11 cellular contexts compared by ENCODE assay signal in the genomic region with DNA sequence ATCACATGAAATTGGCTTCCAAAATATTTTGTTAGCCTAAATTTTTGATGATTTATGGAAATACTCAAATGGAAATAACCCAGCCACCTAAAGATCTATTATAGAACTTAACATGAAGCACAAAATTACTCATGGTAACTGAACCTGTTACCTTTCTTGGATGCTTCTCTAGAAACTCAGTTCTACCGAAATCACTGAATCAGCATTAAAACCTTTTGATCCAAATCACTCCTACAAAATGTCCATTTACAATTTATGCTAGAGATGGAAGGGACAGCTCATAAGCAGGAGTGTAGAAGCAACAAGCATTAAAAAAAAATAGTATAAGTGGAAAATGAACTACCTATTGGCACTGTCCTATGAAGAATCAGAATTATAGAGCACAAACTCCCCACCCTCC. TPM values are rescaled to one million over a fixed set of nuclear protein-coding genes. Genes with fewer than 3 reads are reported as not detected.
A peak's percentile ranks its signal among the peaks of the same experiment; 100 is the strongest.
DNase-seq lines count a peak whose midpoint lies in the region; ATAC-seq, FAIRE-seq and TF ChIP-seq lines count a peak whose summit lies in the region.
"Had no signal": no experiment of that assay in that cellular context is flagged by ENCODE, and none has a peak within 500 bp of the region (broad histone marks: within the 10 kb centered on the region; RNA-seq: fewer than 3 reads in every experiment).

No MANE protein-coding gene starts in this region.

- H3K4me1 ChIP-seq in BLaER1 treated with 17β-estradiol and CSF1 and Interleukin-3, amounts not matched to agents 10 nM and 100 nM: peaks cover 16 to 29% (median 25%) of the 10 kb centered on the region in 10 experiments
- H3K4me1 ChIP-seq in H9 (ENCODE audit: insufficient read depth, low read length) (no peaks in the 10 kb centered on the region; the same call in 1 of the 2 replicates), esophagus muscularis mucosa (peaks cover 27 to 38% (median 37%) of the 10 kb centered on the region in 4 donors), pancreas (peaks cover 7 to 21% (median 20%) of the 10 kb centered on the region in 3 donors)
- peaks cover 29% of the 10 kb centered on the region for H3K4me1 ChIP-seq in CD8-positive, alpha-beta T cell (ENCODE audit: insufficient read depth, low read length)

- H3K4ac ChIP-seq in H9 (ENCODE audit: low read depth, low read length): no peak overlapping the region

- POLR2A ChIA-PET in activated CD8-positive, alpha-beta T cell treated with anti-CD3 and anti-CD28 coated beads, Interleukin-2, amount 10 ng/mL, durations not matched to agents 7 days and 5 days (lab: Charles Lee): interaction anchor here (0.8 kb wide), 1 partner anchor 15 kb away, joined by 3 read pairs; no protein-coding TSS in a partner anchor
- POLR2A ChIA-PET in CD8-positive, alpha-beta T cell (lab: Charles Lee): interaction anchor here (0.9 to 1.0 kb wide), 2 partner anchors 14 to 25 kb away, joined by 3 read pairs; no protein-coding TSS in a partner anchor

- no peak overlapping the region for H2BK20ac ChIP-seq in H9 (ENCODE audit: low read depth, low read length, poor library complexity, severe bottlenecking)

- peak overlapping the region; percentile 97 to 99; a peak in 4 of 5 replicates for H3K4me3 Mint-ChIP-seq in H9
- H3K4me3 Mint-ChIP-seq in activated CD8-positive, alpha-beta T cell treated with anti-CD3 and anti-CD28 coated beads, Interleukin-2, amount 10 ng/mL, durations not matched to agents 7 days and 5 days: peak overlapping the region; percentile 65
- peak overlapping the region; percentile 36 for H3K4me3 Mint-ChIP-seq in mesothelial cell of epicardium
- no peak overlapping the region for H3K4me3 Mint-ChIP-seq in CD8-positive, alpha-beta T cell

- peaks cover 3 to 21% (median 13%) of the 10 kb centered on the region in 11 experiments; a peak in 21 of 22 replicates for H3K9me3 ChIP-seq in BLaER1 treated with 17β-estradiol and CSF1 and Interleukin-3, amounts not matched to agents 10 nM and 100 nM (replicated peaks in 1 of 11)
- H3K9me3 ChIP-seq in H9 (ENCODE audit: control insufficient read depth, low read depth, low read length): no peaks in the 10 kb centered on the region
- no peaks in the 10 kb centered on the region for H3K9me3 ChIP-seq in esophagus muscularis mucosa
- no peaks in the 10 kb centered on the region for H3K9me3 ChIP-seq in pancreas
- H3K9me3 ChIP-seq in CD8-positive, alpha-beta T cell (ENCODE audit: low read length): no peaks in the 10 kb centered on the region
- H3K9me3 ChIP-seq: sigmoid colon, uterus had no signal

- H3K56ac ChIP-seq in H9 (ENCODE audit: insufficient read length, low read depth, low read length): no peak overlapping the region

- H3K79me2 ChIP-seq in H9 (ENCODE audit: insufficient read depth, low read length): peaks cover 45% of the 10 kb centered on the region; the same call in 1 of the 2 replicates

- peak overlapping the region in 8 of 10 experiments; percentile 22 to 94 (median 82); a peak in 9 of 20 replicates for H3K4me3 ChIP-seq in BLaER1 treated with 17β-estradiol and CSF1 and Interleukin-3, amounts not matched to agents 10 nM and 100 nM
- no peak overlapping the region for H3K4me3 ChIP-seq in esophagus muscularis mucosa
- H3K4me3 ChIP-seq in pancreas: no peak overlapping the region
- no peak overlapping the region for H3K4me3 ChIP-seq in CD8-positive, alpha-beta T cell (ENCODE audit: low read depth, low read length)
- H3K4me3 ChIP-seq: sigmoid colon, uterus had no signal

- no peak overlapping the region for H2AK5ac ChIP-seq in H9 (ENCODE audit: insufficient read length, low read length)

- TF ChIP-seq EP300 in esophagus muscularis mucosa (IDR thresholded peaks at IDR 0.05): no peak

- H3K23ac ChIP-seq in H9 (ENCODE audit: insufficient read length, low read depth, low read length): no peak overlapping the region

- H2BK15ac ChIP-seq in H9 (ENCODE audit: low read depth, low read length): no peak overlapping the region

- H3K27ac ChIP-seq in BLaER1 treated with 17β-estradiol and CSF1 and Interleukin-3, amounts not matched to agents 10 nM and 100 nM: no peak overlapping the region
- no peak overlapping the region for H3K27ac ChIP-seq in H9 (ENCODE audit: insufficient read length, low read depth, low read length)
- H3K27ac ChIP-seq in esophagus muscularis mucosa (replicated peaks in 1 of 4): no peak overlapping the region
- no peak overlapping the region for H3K27ac ChIP-seq in pancreas
- no peak overlapping the region for H3K27ac ChIP-seq in CD8-positive, alpha-beta T cell (ENCODE audit: low read depth, low read length)
- H3K27ac ChIP-seq: sigmoid colon, uterus had no signal

- FAIRE-seq in pancreas (lab: Jason Lieb, UNC): no peak

- H4K5ac ChIP-seq in H9 (ENCODE audit: insufficient read length, low read depth, low read length): no peak overlapping the region

- CTCF ChIA-PET in activated CD8-positive, alpha-beta T cell treated with anti-CD3 and anti-CD28 coated beads, Interleukin-2, amount 10 ng/mL, durations not matched to agents 7 days and 5 days (lab: Charles Lee): interaction anchor here (1.0 to 4.7 kb wide), 6 partner anchors 8 to 689 kb away, joined by 4 to 33 read pairs (median 12); no protein-coding TSS in a partner anchor
- CTCF ChIA-PET in CD8-positive, alpha-beta T cell (lab: Charles Lee): interaction anchor here (0.7 kb wide), 1 partner anchor 8 kb away, joined by 3 read pairs; no protein-coding TSS in a partner anchor

- peaks cover 51 to 57% (median 54%) of the 10 kb centered on the region in 11 experiments for H3K36me3 ChIP-seq in BLaER1 treated with 17β-estradiol and CSF1 and Interleukin-3, amounts not matched to agents 10 nM and 100 nM
- peaks cover 0 to 41% (median 19%) of the 10 kb centered on the region in 4 donors for H3K36me3 ChIP-seq in esophagus muscularis mucosa
- H3K36me3 ChIP-seq in pancreas: no peaks in the 10 kb centered on the region
- no peaks in the 10 kb centered on the region for H3K36me3 ChIP-seq in CD8-positive, alpha-beta T cell (ENCODE audit: insufficient read depth, low read length)
- H3K36me3 ChIP-seq: uterus had no signal

- intact Hi-C loops in esophagus muscularis mucosa (cut with DNase I) (no loop called here), pancreas (cut with DNase I) (no loop called here)
- intact Hi-C loops in CD8-positive, alpha-beta T cell (cut with DNase I, micrococcal nuclease): loop anchor here (5.0 to 10.0 kb wide), 4 partner anchors 538 to 1428 kb away; partner anchors contain the start of genes ARL5A (in 1 of the 2), NMI (in 1 of the 2) and STAM2 (in 1 of the 2)

- peaks cover 2% of the 10 kb centered on the region for H3K79me1 ChIP-seq in H9 (ENCODE audit: insufficient read depth, low read depth, low read length, poor library complexity, severe bottlenecking)

- no peak overlapping the region for H4K91ac ChIP-seq in H9 (ENCODE audit: insufficient read length, low read depth, low read length)

- peak overlapping the region in 1 of 11 experiments; percentile 98; a peak in 1 of 22 replicates for H3K9ac ChIP-seq in BLaER1 treated with 17β-estradiol and CSF1 and Interleukin-3, amounts not matched to agents 10 nM and 100 nM
- H3K9ac ChIP-seq in H9 (ENCODE audit: extremely low read depth, insufficient read length, low read length): no peak overlapping the region

- no peak overlapping the region for H2BK120ac ChIP-seq in H9 (ENCODE audit: low read depth, low read length, poor library complexity, severe bottlenecking)

- H3K27ac Mint-ChIP-seq in H9 (no peak overlapping the region; a peak in 1 of 7 replicates), mesothelial cell of epicardium (peak overlapping the region; percentile 88)
- H3K27ac Mint-ChIP-seq in activated CD8-positive, alpha-beta T cell treated with anti-CD3 and anti-CD28 coated beads, Interleukin-2, amount 10 ng/mL, durations not matched to agents 7 days and 5 days: peak overlapping the region; percentile 52
- H3K27ac Mint-ChIP-seq in CD8-positive, alpha-beta T cell: no peak overlapping the region

- no peak overlapping the region for H3K14ac ChIP-seq in H9 (ENCODE audit: insufficient read depth, low read length)

- H3K27me3 Mint-ChIP-seq in H9 (ENCODE audit: low read depth) (no peaks in the 10 kb centered on the region), mesothelial cell of epicardium (ENCODE audit: low read depth) (no peaks in the 10 kb centered on the region)
- no peaks in the 10 kb centered on the region for H3K27me3 Mint-ChIP-seq in activated CD8-positive, alpha-beta T cell treated with anti-CD3 and anti-CD28 coated beads, Interleukin-2, amount 10 ng/mL, durations not matched to agents 7 days and 5 days (ENCODE audit: low read depth)
- no peaks in the 10 kb centered on the region for H3K27me3 Mint-ChIP-seq in CD8-positive, alpha-beta T cell (ENCODE audit: low read depth)

- no peak for ATAC-seq in activated CD8-positive, alpha-beta T cell treated with anti-CD3 and anti-CD28 coated beads, Interleukin-2, amount 10 ng/mL, durations not matched to agents 7 days and 5 days
- ATAC-seq in GM21360 (IDR thresholded peaks at IDR 0.05; ENCODE audit: unreplicated experiment) (no peak), pancreas (no peak)
- no peak for ATAC-seq in CD8-positive, alpha-beta T cell

- H2BK12ac ChIP-seq in H9 (ENCODE audit: insufficient read length, low read depth, low read length): no peak overlapping the region

- DNase-seq in H9 (no peak), mesothelial cell of epicardium (ENCODE audit: low spot score in 2 of 2, unreplicated experiment in 2 of 2) (no peak), esophagus muscularis mucosa (ENCODE audit: extremely low spot score) (no peak), pancreas (no peak)
- no peak for DNase-seq in activated CD8-positive, alpha-beta T cell treated with anti-CD3 and anti-CD28 coated beads, Interleukin-2, amount 10 ng/mL, durations not matched to agents 7 days and 5 days
- no peak for DNase-seq in CD8-positive, alpha-beta T cell
- DNase-seq: amygdala, sigmoid colon, uterus had no signal

- H2BK5ac ChIP-seq in H9 (ENCODE audit: insufficient read length, low read length): no peak overlapping the region

- H2AFZ ChIP-seq in H9 (ENCODE audit: low read length): no peak overlapping the region

- H3K4me2 ChIP-seq in BLaER1 treated with 17β-estradiol and CSF1 and Interleukin-3, amounts not matched to agents 10 nM and 100 nM: peak overlapping the region; percentile 47 to 88 (median 83); a peak in 20 of 22 replicates
- H3K4me2 ChIP-seq in H9 (ENCODE audit: insufficient read depth, insufficient read length, low read length): no peak overlapping the region

- H3K4me1 Mint-ChIP-seq in H9 (peaks cover 16% of the 10 kb centered on the region in 2 experiments), mesothelial cell of epicardium (peaks cover 29% of the 10 kb centered on the region)
- H3K4me1 Mint-ChIP-seq in activated CD8-positive, alpha-beta T cell treated with anti-CD3 and anti-CD28 coated beads, Interleukin-2, amount 10 ng/mL, durations not matched to agents 7 days and 5 days (ENCODE audit: low read depth): peaks cover 36% of the 10 kb centered on the region
- H3K4me1 Mint-ChIP-seq in CD8-positive, alpha-beta T cell (ENCODE audit: low read depth): peaks cover 67% of the 10 kb centered on the region

- no peak overlapping the region for H3K18ac ChIP-seq in H9 (ENCODE audit: insufficient read length, low read depth, low read length)

- no peaks in the 10 kb centered on the region for H3K23me2 ChIP-seq in H9 (ENCODE audit: insufficient read length, low read depth, low read length, poor library complexity, severe bottlenecking)

- no CpG with 5 or more reads among the region's 1 CpG for WGBS in H9 (ENCODE audit: extremely low coverage, insufficient read length, low lambda C conversion rate)
- 82% methylated on average over 1 of the region's 1 CpG for WGBS in esophagus muscularis mucosa
- 70 to 83% methylated on average over 1 of the region's 1 CpG for WGBS in pancreas, 2 donors

- TF ChIP-seq CTCF in H9 (conservative IDR thresholded peaks at IDR 0.05) (no peak), mesothelial cell of epicardium (IDR thresholded peaks at IDR 0.05; ENCODE audit: unreplicated experiment) (no peak), esophagus muscularis mucosa (IDR thresholded peaks at IDR 0.05) (no peak), pancreas (IDR thresholded peaks at IDR 0.05) (no peak)
- no peak for TF ChIP-seq CTCF in CD8-positive, alpha-beta T cell (IDR thresholded peaks at IDR 0.05)

- H3T11ph ChIP-seq in H9 (ENCODE audit: low read length): no peak overlapping the region

- peaks cover 40 to 54% (median 52%) of the 10 kb centered on the region in 3 experiments for H3K36me3 Mint-ChIP-seq in H9 (ENCODE audit: insufficient read depth in 1 of 3, low read depth in 3 of 3)
- H3K36me3 Mint-ChIP-seq in activated CD8-positive, alpha-beta T cell treated with anti-CD3 and anti-CD28 coated beads, Interleukin-2, amount 10 ng/mL, durations not matched to agents 7 days and 5 days (ENCODE audit: low read depth): peaks cover 57% of the 10 kb centered on the region
- peaks cover 25% of the 10 kb centered on the region for H3K36me3 Mint-ChIP-seq in mesothelial cell of epicardium
- H3K36me3 Mint-ChIP-seq in CD8-positive, alpha-beta T cell: peaks cover 70% of the 10 kb centered on the region

- H4K8ac ChIP-seq in H9 (replicated peaks; ENCODE audit: insufficient read length, low read depth, low read length): no peak overlapping the region

- no peak for TF ChIP-seq POLR2A in esophagus muscularis mucosa (IDR thresholded peaks at IDR 0.05; ENCODE audit: low read depth)

- H3K27me3 ChIP-seq in BLaER1 treated with 17β-estradiol and CSF1 and Interleukin-3, amounts not matched to agents 10 nM and 100 nM: no peaks in the 10 kb centered on the region
- H3K27me3 ChIP-seq in H9 (ENCODE audit: insufficient read depth, low read length) (no peaks in the 10 kb centered on the region), esophagus muscularis mucosa (no peaks in the 10 kb centered on the region), pancreas (no peaks in the 10 kb centered on the region)
- H3K27me3 ChIP-seq in CD8-positive, alpha-beta T cell (ENCODE audit: insufficient read depth, low read length): no peaks in the 10 kb centered on the region
- H3K27me3 ChIP-seq: sigmoid colon, uterus had no signal

- peaks cover 47 to 85% (median 68%) of the 10 kb centered on the region in 11 experiments for H4K20me1 ChIP-seq in BLaER1 treated with 17β-estradiol and CSF1 and Interleukin-3, amounts not matched to agents 10 nM and 100 nM
- no peaks in the 10 kb centered on the region for H4K20me1 ChIP-seq in H9 (ENCODE audit: control insufficient read depth, insufficient read depth, insufficient read length)

- H3K9me3 Mint-ChIP-seq in H9 (no peaks in the 10 kb centered on the region; a peak in 3 of 5 replicates), mesothelial cell of epicardium (no peaks in the 10 kb centered on the region)
- no peaks in the 10 kb centered on the region for H3K9me3 Mint-ChIP-seq in activated CD8-positive, alpha-beta T cell treated with anti-CD3 and anti-CD28 coated beads, Interleukin-2, amount 10 ng/mL, durations not matched to agents 7 days and 5 days (ENCODE audit: insufficient read depth)
- H3K9me3 Mint-ChIP-seq in CD8-positive, alpha-beta T cell: no peaks in the 10 kb centered on the region

RNA-seq across cellular contexts. Expression of gene PRPF40A, which starts 2.1 kb away (rescaled TPM):
- total RNA-seq in H9 (2021) (158 and 179 TPM in 2 replicates), mesothelial cell of epicardium (132 to 147 TPM (median 134 TPM) in 3 replicates), esophagus muscularis mucosa (10 to 100 TPM; 46.1 to 66.1 (median 53.2) TPM), pancreas (10 to 100 TPM; 22.3 to 44.7 (median 32.1) TPM)
- total RNA-seq in activated CD8-positive, alpha-beta T cell treated with anti-CD3 and anti-CD28 coated beads, Interleukin-2, amount 10 ng/mL, durations not matched to agents 7 days and 5 days: 100 to 1,000 TPM; 116 to 117 TPM
- 10 to 100 TPM in 1 of 2 donors, 1 to 10 TPM in 1; 8.7 to 20.2 TPM for polyA plus RNA-seq in pancreas
- total RNA-seq in CD8-positive, alpha-beta T cell: 100 to 1,000 TPM; 164 to 180 TPM

RNA-seq across cellular contexts. Expression of gene ARL6IP6, which starts 3.3 kb away (rescaled TPM):
- 27.3 and 34.4 TPM in 2 replicates for total RNA-seq in H9 (2021)
- total RNA-seq in activated CD8-positive, alpha-beta T cell treated with anti-CD3 and anti-CD28 coated beads, Interleukin-2, amount 10 ng/mL, durations not matched to agents 7 days and 5 days: 10 to 100 TPM; 42.9 to 44.4 TPM
- 22.3 to 29.4 TPM (median 25.9 TPM) in 3 replicates for total RNA-seq in mesothelial cell of epicardium
- total RNA-seq in esophagus muscularis mucosa: 10 to 100 TPM in 2 of 4 donors, 1 to 10 TPM in 2; 6.5 to 20.2 (median 12.8) TPM
- total RNA-seq in pancreas: 1 to 10 TPM; 2.1 to 7.9 (median 3.5) TPM
- polyA plus RNA-seq in pancreas: 1 to 10 TPM; 2.4 to 6.7 TPM
- total RNA-seq in CD8-positive, alpha-beta T cell: 1 to 10 TPM; 6.6 to 9.1 TPM

Comparison
In these comparisons a context has a peak if more than half of its experiments do, and no peak if none do; other contexts are left out.
1. H3K4me3 ChIP-seq: peak in BLaER1 treated with 17β-estradiol and CSF1 and Interleukin-3, amounts not matched to agents 10 nM and 100 nM (8 of 10); none in esophagus muscularis mucosa (0 of 4), pancreas (0 of 4) and CD8-positive, alpha-beta T cell (single experiment).
2. H3K27ac Mint-ChIP-seq: peak in activated CD8-positive, alpha-beta T cell treated with anti-CD3 and anti-CD28 coated beads, Interleukin-2, amount 10 ng/mL, durations not matched to agents 7 days and 5 days (single experiment) and mesothelial cell of epicardium (single experiment); none in H9 (0 of 3) and CD8-positive, alpha-beta T cell (single experiment).
3. intact Hi-C loops: an anchor here in CD8-positive, alpha-beta T cell (5.0 to 10.0 kb wide); none called in esophagus muscularis mucosa and pancreas.